15 cellular contexts compared by ENCODE assay signal in genomic region chr12:122520676-122521075, GRCh38.
"Had no signal": no experiment of that assay in that cellular context is flagged by ENCODE, and none has a peak within 500 bp of the region (broad histone marks: within the 10 kb centered on the region; RNA-seq: fewer than 3 reads in every experiment).

No MANE protein-coding gene starts in this region.

- H3K27ac ChIP-seq: cardiac muscle cell, esophagus muscularis mucosa, foreskin keratinocyte, psoas muscle, spleen had no signal

- H3K9me3 ChIP-seq: esophagus muscularis mucosa, psoas muscle, spleen had no signal

- H3K27me3 ChIP-seq: cardiac muscle cell, esophagus muscularis mucosa, foreskin keratinocyte, spleen had no signal

- H3K4me3 Mint-ChIP-seq: activated CD4-positive, alpha-beta T cell treated with anti-CD3 and anti-CD28 coated beads, Interleukin-2, amount 10 ng/mL, durations not matched to agents 7 days and 5 days; natural killer cell; T-cell had no signal

- H3K27ac Mint-ChIP-seq: activated CD4-positive, alpha-beta T cell treated with anti-CD3 and anti-CD28 coated beads, Interleukin-2, amount 10 ng/mL, durations not matched to agents 7 days and 5 days had no signal

- H3K27me3 Mint-ChIP-seq: activated CD4-positive, alpha-beta T cell treated with anti-CD3 and anti-CD28 coated beads, Interleukin-2, amount 10 ng/mL, durations not matched to agents 7 days and 5 days; T-cell had no signal

- H3K9me3 Mint-ChIP-seq: activated CD4-positive, alpha-beta T cell treated with anti-CD3 and anti-CD28 coated beads, Interleukin-2, amount 10 ng/mL, durations not matched to agents 7 days and 5 days; natural killer cell; T-cell had no signal

- ATAC-seq: foreskin keratinocyte, natural killer cell, psoas muscle, sciatic nerve, T-cell had no signal

- DNase-seq: activated CD4-positive, alpha-beta T cell treated with anti-CD3 and anti-CD28 coated beads, Interleukin-2, amount 10 ng/mL, durations not matched to agents 7 days and 5 days; activated effector memory CD4-positive, alpha-beta T cell treated with Interleukin-2 at 50 U/mL for 16 hours; foreskin keratinocyte; head of caudate nucleus; natural killer cell; occipital lobe; psoas muscle; spleen; stimulated activated CD4-positive, alpha-beta T cell treated with anti-CD3 and anti-CD28 coated beads, Interleukin-1b, Interleukin-23, amount 100 ng/mL, for 48 hours; stimulated activated naive CD4-positive, alpha-beta T cell treated with Interleukin-2 at 50 U/mL for 16 hours; T-cell; trophoblast cell had no signal

- H3K4me3 ChIP-seq: cardiac muscle cell, esophagus muscularis mucosa, psoas muscle, spleen had no signal
